ENCODE assay signal across 17 cellular contexts in genomic region chr12:106071686-106072085, GRCh38.
DNase-seq lines count a peak whose midpoint lies in the region; ATAC-seq and TF ChIP-seq lines count a peak whose summit lies in the region.
"Had no signal": no experiment of that assay in that cellular context is flagged by ENCODE, and none has a peak within 500 bp of the region (broad histone marks: within the 10 kb centered on the region; RNA-seq: fewer than 3 reads in every experiment).

No MANE protein-coding gene starts in this region.

- H3K36me3 ChIP-seq in left ventricle myocardium inferior (peaks cover 54% of the 10 kb centered on the region), esophagus muscularis mucosa (peaks cover 0 to 86% (median 16%) of the 10 kb centered on the region in 4 donors)
- H3K36me3 ChIP-seq: BLaER1 treated with 17β-estradiol and CSF1 and Interleukin-3, amounts not matched to agents 10 nM and 100 nM had no signal

- no peak for TF ChIP-seq EP300 in esophagus muscularis mucosa (IDR thresholded peaks at IDR 0.05)

- TF ChIP-seq CTCF in left ventricle myocardium inferior (IDR thresholded peaks at IDR 0.05; ENCODE audit: borderline replicate concordance) (no peak), esophagus muscularis mucosa (IDR thresholded peaks at IDR 0.05) (no peak), omental fat pad (IDR thresholded peaks at IDR 0.05) (no peak)

- H3K4me3 ChIP-seq in left ventricle myocardium inferior, result no peak overlapping the region
- H3K4me3 ChIP-seq in esophagus muscularis mucosa, result no peak overlapping the region
- H3K4me3 ChIP-seq: BLaER1 treated with 17β-estradiol and CSF1 and Interleukin-3, amounts not matched to agents 10 nM and 100 nM had no signal

- H3K27me3 ChIP-seq in left ventricle myocardium inferior (ENCODE audit: low read depth), result no peaks in the 10 kb centered on the region
- no peaks in the 10 kb centered on the region for H3K27me3 ChIP-seq in esophagus muscularis mucosa
- H3K27me3 ChIP-seq: BLaER1 treated with 17β-estradiol and CSF1 and Interleukin-3, amounts not matched to agents 10 nM and 100 nM had no signal

- no peak for DNase-seq in left ventricle myocardium inferior
- no peak for DNase-seq in Right ventricle myocardium inferior (ENCODE audit: missing footprints)
- DNase-seq in esophagus muscularis mucosa (ENCODE audit: extremely low spot score), result no peak
- no peak for DNase-seq in omental fat pad (ENCODE audit: low spot score)
- DNase-seq in NCI-H2227 (lab: John Stamatoyannopoulos, UW; ENCODE audit: unreplicated experiment), result no peak
- no peak for DNase-seq in substantia nigra (lab: John Stamatoyannopoulos, UW)
- DNase-seq: EL, H9, MV-4-11, NCI-H1417 treated with DMSO at 0.1 percent for 48 hours, NCI-H2029, NCI-H2171 treated with DMSO at 0.1 percent for 48 hours, NCI-H510A had no signal

- WGBS in esophagus muscularis mucosa, result 48% methylated on average over 4 of the region's 4 CpGs

- H3K4me1 ChIP-seq in left ventricle myocardium inferior, result peaks cover 61% of the 10 kb centered on the region
- H3K4me1 ChIP-seq in esophagus muscularis mucosa, result peaks cover 42 to 47% (median 43%) of the 10 kb centered on the region in 4 donors
- H3K4me1 ChIP-seq: BLaER1 treated with 17β-estradiol and CSF1 and Interleukin-3, amounts not matched to agents 10 nM and 100 nM had no signal

- peak overlapping the region; percentile 14 for H3K27ac ChIP-seq in left ventricle myocardium inferior (replicated peaks)
- peak overlapping the region; percentile 48 to 57 (median 52) for H3K27ac ChIP-seq in esophagus muscularis mucosa (replicated peaks in 1 of 4)
- no peak overlapping the region for H3K27ac ChIP-seq in substantia nigra (ENCODE audit: low read depth, low read length, poor library complexity, severe bottlenecking)
- H3K27ac ChIP-seq: 22Rv1; BLaER1 treated with 17β-estradiol and CSF1 and Interleukin-3, amounts not matched to agents 10 nM and 100 nM had no signal

- ATAC-seq in Right ventricle myocardium inferior (no peak), omental fat pad (ENCODE audit: low FRiP score) (peak; percentile 46), GM21786 (IDR thresholded peaks at IDR 0.05; ENCODE audit: unreplicated experiment) (no peak), esophagus mucosa (no peak)

- H3K9me3 ChIP-seq in left ventricle myocardium inferior (replicated peaks), result no peaks in the 10 kb centered on the region
- no peaks in the 10 kb centered on the region for H3K9me3 ChIP-seq in esophagus muscularis mucosa

- intact Hi-C loops in left ventricle myocardium inferior (cut with micrococcal nuclease) (no loop called here), Right ventricle myocardium inferior (cut with DNase I) (loop anchor here (10.0 kb wide), 1 partner anchor 133 kb away; no protein-coding TSS in a partner anchor), esophagus muscularis mucosa (cut with DNase I) (no loop called here)

- no peak for TF ChIP-seq POLR2A in esophagus muscularis mucosa (IDR thresholded peaks at IDR 0.05; ENCODE audit: low read depth)
